6 cellular contexts compared by ENCODE assay signal in the genomic region with DNA sequence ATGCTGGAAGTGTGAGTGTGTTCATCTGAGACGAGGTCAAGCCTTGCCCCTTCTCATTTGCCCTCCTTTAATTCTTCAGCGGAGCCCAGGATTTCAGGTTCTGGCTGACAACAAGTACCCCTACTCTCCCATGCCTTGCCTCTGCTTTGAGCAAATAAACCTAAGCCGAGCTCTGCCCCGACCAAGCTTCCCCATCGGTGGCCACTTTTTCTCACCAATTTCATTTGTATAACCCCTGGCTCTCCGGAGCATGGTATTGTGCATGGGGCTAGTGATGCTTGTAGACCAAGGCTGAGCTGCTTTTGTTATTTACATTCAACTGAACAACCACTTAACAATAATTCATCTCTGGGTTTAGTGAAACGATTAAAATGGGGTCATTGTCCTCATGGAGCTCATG.
"Had no signal": no experiment of that assay in that cellular context is flagged by ENCODE, and none has a peak within 500 bp of the region (broad histone marks: within the 10 kb centered on the region; RNA-seq: fewer than 3 reads in every experiment).

No MANE protein-coding gene starts in this region.

- H3K4me3 Mint-ChIP-seq: IgD-negative memory B cell had no signal

- DNase-seq: IMR-90, KBM-7 had no signal

- H3K27ac ChIP-seq: HL-60 had no signal

- H3K27me3 Mint-ChIP-seq: IgD-negative memory B cell had no signal

- H3K4me3 ChIP-seq: K562 had no signal

- ATAC-seq: HepG2, K562 had no signal

- H3K27ac Mint-ChIP-seq: IgD-negative memory B cell had no signal

- H3K36me3 Mint-ChIP-seq: IgD-negative memory B cell had no signal
